ENCODE assay signal across 28 cellular contexts in the genomic region with DNA sequence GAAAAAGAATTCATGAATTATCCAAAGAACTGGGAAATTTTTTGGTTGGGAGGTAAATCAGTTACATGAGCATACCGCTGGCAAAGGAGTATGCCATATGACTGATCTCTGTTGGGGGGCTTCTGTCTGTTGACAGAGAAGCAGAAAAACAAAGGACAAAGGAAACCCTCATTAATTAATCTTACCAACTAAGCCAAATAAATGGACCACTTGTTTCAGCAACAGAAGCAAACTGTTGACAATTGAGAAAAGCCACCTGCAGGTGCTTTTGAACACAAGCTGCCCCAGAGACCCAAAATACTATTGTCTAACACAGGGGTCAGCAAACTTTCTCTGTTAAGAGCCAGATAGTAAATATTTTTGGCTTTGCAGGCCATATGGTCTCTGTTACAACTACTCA. TPM values are rescaled to one million over a fixed set of nuclear protein-coding genes. Genes with fewer than 3 reads are reported as not detected.
DNase-seq lines count a peak whose midpoint lies in the region; ATAC-seq and TF ChIP-seq lines count a peak whose summit lies in the region.
"Had no signal": no experiment of that assay in that cellular context is flagged by ENCODE, and none has a peak within 500 bp of the region (broad histone marks: within the 10 kb centered on the region; RNA-seq: fewer than 3 reads in every experiment).

No MANE protein-coding gene starts in this region.

- no peaks in the 10 kb centered on the region for H3K4me1 Mint-ChIP-seq in stimulated activated effector memory CD8-positive, alpha-beta T cell treated with anti-CD3 and anti-CD28 coated beads, Interleukin-12 subunit alpha, Interleukin-12 subunit beta, amount 100 ng/mL, for 72 hours
- H3K4me1 Mint-ChIP-seq: activated naive CD8-positive, alpha-beta T cell treated with anti-CD3 and anti-CD28 coated beads, Interleukin-2, amount 10 ng/mL, durations not matched to agents 7 days and 5 days had no signal

- H3K4me3 ChIP-seq in dorsolateral prefrontal cortex (peak overlapping the region in 3 of 59 donors; percentile 12 to 36 (median 25)), gastroesophageal sphincter (no peak overlapping the region)
- H3K4me3 ChIP-seq: ascending aorta, coronary artery, heart left ventricle, right atrium auricular region, tibial artery, vagina had no signal

- no peak overlapping the region for H3K4me3 Mint-ChIP-seq in stimulated activated effector memory CD8-positive, alpha-beta T cell treated with anti-CD3 and anti-CD28 coated beads, Interleukin-12 subunit alpha, Interleukin-12 subunit beta, amount 100 ng/mL, for 72 hours
- H3K4me3 Mint-ChIP-seq: activated naive CD8-positive, alpha-beta T cell treated with anti-CD3 and anti-CD28 coated beads, Interleukin-2, amount 10 ng/mL, durations not matched to agents 7 days and 5 days; CD4-positive, CD25-positive, alpha-beta regulatory T cell; mesothelial cell of epicardium; naive thymus-derived CD4-positive, alpha-beta T cell; stimulated activated naive CD8-positive, alpha-beta T cell treated with anti-CD3 and anti-CD28 coated beads, Interleukin-15, amount 100 ng/mL, for 72 hours had no signal

- no peaks in the 10 kb centered on the region for H3K36me3 ChIP-seq in gastroesophageal sphincter
- H3K36me3 ChIP-seq: ascending aorta, heart left ventricle, right atrium auricular region, tibial artery, vagina had no signal

- no peaks in the 10 kb centered on the region for H3K27me3 ChIP-seq in dorsolateral prefrontal cortex
- H3K27me3 ChIP-seq in gastroesophageal sphincter = no peaks in the 10 kb centered on the region
- H3K27me3 ChIP-seq: ascending aorta, heart left ventricle, right atrium auricular region, tibial artery, vagina had no signal

- peak; percentile 6 for DNase-seq in NCI-H82 (lab: John Stamatoyannopoulos, UW)
- DNase-seq in NCI-H82 treated with DMSO at 0.1 percent for 48 hours (lab: John Stamatoyannopoulos, UW; ENCODE audit: unreplicated experiment) = no peak
- peak in 1 of 10 donors; percentile 35 for DNase-seq in dorsolateral prefrontal cortex
- peak; percentile 84 for DNase-seq in medulla oblongata (ENCODE audit: extremely low spot score)
- peak; percentile 87 for DNase-seq in superior temporal gyrus (ENCODE audit: extremely low spot score)
- DNase-seq in stimulated activated effector memory CD8-positive, alpha-beta T cell treated with anti-CD3 and anti-CD28 coated beads, Interleukin-12 subunit alpha, Interleukin-12 subunit beta, amount 100 ng/mL, for 72 hours (ENCODE audit: low spot score in 2 of 2) = no peak
- DNase-seq in Kasumi-1 (lab: John Stamatoyannopoulos, UW) = no peak
- DNase-seq: activated CD4-positive, alpha-beta T cell treated with anti-CD3 and anti-CD28 coated beads, Interleukin-2, amount 50 U/mL, for 48 hours; activated CD4-positive, CD25-positive, alpha-beta regulatory T cell treated with anti-CD3 and anti-CD28 coated beads, Interleukin-2, amount 50 U/mL, for 72 hours; activated gamma-delta T cell treated with Interleukin-2 at 50 U/mL for 16 hours; activated naive CD8-positive, alpha-beta T cell treated with anti-CD3 and anti-CD28 coated beads, Interleukin-2, amount 10 ng/mL, durations not matched to agents 7 days and 5 days; activated T-cell treated with anti-CD3 and anti-CD28 coated beads, Interleukin-2, amount 50 U/mL, for 48 hours; CD4-positive, CD25-positive, alpha-beta regulatory T cell; effector memory CD4-positive, alpha-beta T cell; heart left ventricle; kidney; naive thymus-derived CD4-positive, alpha-beta T cell; NCI-H1436 treated with DMSO at 0.1 percent for 48 hours; SHP77 treated with DMSO at 0.1 percent for 48 hours; small intestine; stimulated activated naive CD8-positive, alpha-beta T cell treated with anti-CD3 and anti-CD28 coated beads, Interleukin-15, amount 100 ng/mL, for 72 hours; tibial artery had no signal

- H3K36me3 Mint-ChIP-seq in stimulated activated effector memory CD8-positive, alpha-beta T cell treated with anti-CD3 and anti-CD28 coated beads, Interleukin-12 subunit alpha, Interleukin-12 subunit beta, amount 100 ng/mL, for 72 hours = no peaks in the 10 kb centered on the region
- H3K36me3 Mint-ChIP-seq: activated naive CD8-positive, alpha-beta T cell treated with anti-CD3 and anti-CD28 coated beads, Interleukin-2, amount 10 ng/mL, durations not matched to agents 7 days and 5 days; CD4-positive, CD25-positive, alpha-beta regulatory T cell; mesothelial cell of epicardium; naive thymus-derived CD4-positive, alpha-beta T cell had no signal

- H3K27ac ChIP-seq in dorsolateral prefrontal cortex (peak overlapping the region in 58 of 59 donors; percentile 41 to 98 (median 89)), gastroesophageal sphincter (no peak overlapping the region)
- H3K27ac ChIP-seq: ascending aorta, coronary artery, heart left ventricle, right atrium auricular region, tibial artery, vagina had no signal

- WGBS in gastroesophageal sphincter (ENCODE audit: low coverage in 1 of 2), 2 donors = 36 to 40% methylated on average over 1 of the region's 1 CpG

- no peaks in the 10 kb centered on the region for H3K9me3 Mint-ChIP-seq in stimulated activated effector memory CD8-positive, alpha-beta T cell treated with anti-CD3 and anti-CD28 coated beads, Interleukin-12 subunit alpha, Interleukin-12 subunit beta, amount 100 ng/mL, for 72 hours
- H3K9me3 Mint-ChIP-seq: activated naive CD8-positive, alpha-beta T cell treated with anti-CD3 and anti-CD28 coated beads, Interleukin-2, amount 10 ng/mL, durations not matched to agents 7 days and 5 days; CD4-positive, CD25-positive, alpha-beta regulatory T cell; mesothelial cell of epicardium; naive thymus-derived CD4-positive, alpha-beta T cell; stimulated activated naive CD8-positive, alpha-beta T cell treated with anti-CD3 and anti-CD28 coated beads, Interleukin-15, amount 100 ng/mL, for 72 hours had no signal

- H3K9me3 ChIP-seq in gastroesophageal sphincter = no peaks in the 10 kb centered on the region
- H3K9me3 ChIP-seq: ascending aorta, heart left ventricle, right atrium auricular region, tibial artery, vagina had no signal

- ATAC-seq in stimulated activated effector memory CD8-positive, alpha-beta T cell treated with anti-CD3 and anti-CD28 coated beads, Interleukin-12 subunit alpha, Interleukin-12 subunit beta, amount 100 ng/mL, for 72 hours = no peak
- ATAC-seq in gastroesophageal sphincter = no peak
- ATAC-seq: heart left ventricle; naive thymus-derived CD4-positive, alpha-beta T cell; stimulated activated naive CD8-positive, alpha-beta T cell treated with anti-CD3 and anti-CD28 coated beads, Interleukin-15, amount 100 ng/mL, for 72 hours had no signal

- intact Hi-C loops in dorsolateral prefrontal cortex (cut with DNase I) = loop anchor here in 1 of 2 donors (10.0 kb wide), 1 partner anchor 178 kb away; no protein-coding TSS in a partner anchor

- TF ChIP-seq CTCF in dorsolateral prefrontal cortex (IDR thresholded peaks at IDR 0.05 in 54 of 56, conservative IDR thresholded peaks at IDR 0.05 in 2 of 56; ENCODE audit: low read depth in 1 of 56, partially characterized antibody in 56 of 56) = peak in 16 of 56 donors; percentile 7 to 38 (median 29)
- TF ChIP-seq CTCF in gastroesophageal sphincter (IDR thresholded peaks at IDR 0.05) = no peak

- no peak for TF ChIP-seq EP300 in gastroesophageal sphincter (IDR thresholded peaks at IDR 0.05)

- TF ChIP-seq POLR2A in gastroesophageal sphincter (IDR thresholded peaks at IDR 0.05) = no peak

- peaks cover 0 to 1% (median 0%) of the 10 kb centered on the region in 3 donors for H3K4me1 ChIP-seq in gastroesophageal sphincter
- H3K4me1 ChIP-seq: right atrium auricular region, vagina had no signal

- H3K27ac Mint-ChIP-seq in stimulated activated effector memory CD8-positive, alpha-beta T cell treated with anti-CD3 and anti-CD28 coated beads, Interleukin-12 subunit alpha, Interleukin-12 subunit beta, amount 100 ng/mL, for 72 hours = no peak overlapping the region
- H3K27ac Mint-ChIP-seq: activated naive CD8-positive, alpha-beta T cell treated with anti-CD3 and anti-CD28 coated beads, Interleukin-2, amount 10 ng/mL, durations not matched to agents 7 days and 5 days; mesothelial cell of epicardium; naive thymus-derived CD4-positive, alpha-beta T cell; stimulated activated naive CD8-positive, alpha-beta T cell treated with anti-CD3 and anti-CD28 coated beads, Interleukin-15, amount 100 ng/mL, for 72 hours had no signal

RNA-seq across cellular contexts. Expression of a gene that starts 7.0 kb away (rescaled TPM):
- total RNA-seq in dorsolateral prefrontal cortex (100 to 1,000 TPM in 104 of 120 experiments, 10 to 100 TPM in 16; 57.6 to 345 (median 151) TPM), gastroesophageal sphincter (10 to 100 TPM; 43.2 to 92.5 (median 62.1) TPM)

RNA-seq across cellular contexts. Expression of a gene that starts 43.9 kb away (rescaled TPM):
- total RNA-seq in dorsolateral prefrontal cortex = 100 to 1,000 TPM; 135 to 352 (median 263) TPM
- 100 to 1,000 TPM in 3 of 4 donors, 10 to 100 TPM in 1; 97.3 to 134 (median 116) TPM for total RNA-seq in gastroesophageal sphincter

Comparison
In these comparisons a context has a peak if more than half of its experiments do, and no peak if none do; other contexts are left out.
1. DNase-seq: peak in NCI-H82 (single experiment), medulla oblongata (single experiment) and superior temporal gyrus (single experiment); none in NCI-H82 treated with DMSO at 0.1 percent for 48 hours (single experiment), stimulated activated effector memory CD8-positive, alpha-beta T cell treated with anti-CD3 and anti-CD28 coated beads, Interleukin-12 subunit alpha, Interleukin-12 subunit beta, amount 100 ng/mL, for 72 hours (0 of 2) and Kasumi-1 (0 of 2).
2. H3K27ac ChIP-seq: peak in dorsolateral prefrontal cortex (58 of 59); none in gastroesophageal sphincter (0 of 4).